In the genomic region with DNA sequence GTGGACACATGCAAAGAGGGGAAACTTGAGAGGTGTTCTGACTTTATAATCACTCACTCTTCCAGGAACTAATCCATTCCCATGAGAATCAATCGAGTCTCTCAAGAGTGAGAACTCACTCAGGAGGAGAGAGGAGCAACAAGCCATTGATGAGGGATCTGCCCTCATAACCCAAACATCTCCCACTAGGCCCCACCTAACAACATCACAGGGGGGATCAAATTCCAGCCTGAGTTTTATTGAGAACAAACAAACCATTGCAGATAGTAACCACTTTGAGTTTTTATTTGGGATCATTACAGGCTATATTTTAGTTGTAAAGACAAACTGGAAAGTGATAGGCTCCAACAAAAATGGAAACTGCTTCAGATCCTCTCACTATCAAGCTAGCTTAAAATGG, we compare ENCODE assay signal across 23 cellular contexts.
DNase-seq lines count a peak whose midpoint lies in the region; ATAC-seq and TF ChIP-seq lines count a peak whose summit lies in the region.
"Had no signal": no experiment of that assay in that cellular context is flagged by ENCODE, and none has a peak within 500 bp of the region (broad histone marks: within the 10 kb centered on the region; RNA-seq: fewer than 3 reads in every experiment).

No MANE protein-coding gene starts in this region.

- no peak for TF ChIP-seq EP300 in transverse colon (IDR thresholded peaks at IDR 0.05; ENCODE audit: low read depth)

- ATAC-seq in HG03025 (IDR thresholded peaks at IDR 0.05; ENCODE audit: low FRiP score, unreplicated experiment), result no peak
- ATAC-seq: A549, GM12878 had no signal

- H3K9me2 ChIP-seq in hepatocyte (replicated peaks; ENCODE audit: insufficient read depth) (no peaks in the 10 kb centered on the region), MM.1S (replicated peaks; ENCODE audit: insufficient read depth, low read length) (no peaks in the 10 kb centered on the region)

- H3K27ac ChIP-seq in hepatocyte, result no peak overlapping the region
- H3K27ac ChIP-seq in mucosa of rectum (ENCODE audit: low read depth in 2 of 2, low read length in 2 of 2), result peak overlapping the region; percentile 29 to 60
- H3K27ac ChIP-seq in transverse colon, result peak overlapping the region; percentile 14 to 50 (median 34)
- H3K27ac ChIP-seq in MM.1S (ENCODE audit: low read length), result no peak overlapping the region
- H3K27ac ChIP-seq: A549; BLaER1 treated with 17β-estradiol and CSF1 and Interleukin-3, amounts not matched to agents 10 nM and 100 nM; GM23248 had no signal

- WGBS in hepatocyte (ENCODE audit: low lambda C conversion rate, missing lambda C conversion rate), result 50% methylated on average over 1 of the region's 1 CpG
- WGBS in transverse colon (ENCODE audit: low coverage in 1 of 2), 2 donors, result 30 to 33% methylated on average over 1 of the region's 1 CpG

- H3K9me3 ChIP-seq in hepatocyte (ENCODE audit: low read depth) (no peaks in the 10 kb centered on the region), mucosa of rectum (ENCODE audit: control insufficient read depth in 2 of 2, low read length in 2 of 2) (no peaks in the 10 kb centered on the region), transverse colon (no peaks in the 10 kb centered on the region), MM.1S (replicated peaks; ENCODE audit: insufficient read depth, low read length) (no peaks in the 10 kb centered on the region)
- H3K9me3 ChIP-seq: A549; BE2C; BLaER1 treated with 17β-estradiol and CSF1 and Interleukin-3, amounts not matched to agents 10 nM and 100 nM had no signal

- H3K9ac ChIP-seq in mucosa of rectum (ENCODE audit: low read depth in 1 of 2, low read length in 2 of 2) (no peak overlapping the region), MM.1S (ENCODE audit: low read length) (no peak overlapping the region)
- H3K9ac ChIP-seq: BLaER1 treated with 17β-estradiol and CSF1 and Interleukin-3, amounts not matched to agents 10 nM and 100 nM; GM23248 had no signal

- intact Hi-C loops in transverse colon (cut with DNase I; ENCODE audit: low total_unique reads), result no loop called here

- H3K79me2 ChIP-seq in hepatocyte (no peaks in the 10 kb centered on the region), MM.1S (ENCODE audit: low read length) (no peaks in the 10 kb centered on the region)

- in situ Hi-C loops in transverse colon (cut with MboI; ENCODE audit: low pct_ligation_motif_present in 1 of 4, low pct_unique_long_range_greater_than_20kb in 1 of 4, low sequenced_read_pairs in 3 of 4), result no loop called here

- DNase-seq in HuH-7 (ENCODE audit: low spot score), result peak; percentile 3
- peak; percentile 6 for DNase-seq in hepatocyte (ENCODE audit: low spot score)
- peak; percentile 23 for DNase-seq in transverse colon
- DNase-seq in MM.1S, result no peak
- DNase-seq in activated CD4-positive, CD25-positive, alpha-beta regulatory T cell treated with anti-CD3 and anti-CD28 coated beads, Interleukin-2, amount 50 U/mL, for 72 hours, result no peak
- DNase-seq: 8988T; ACHN; AML-193; BE2C; CD4-positive, alpha-beta T cell; CD8-positive, alpha-beta memory T cell; DMS 273 treated with DMSO at 0.1 percent for 48 hours; DMS79; EL; GDM1; GM23248; H7; HCEC 1CT had no signal

- TF ChIP-seq POLR2A in transverse colon (IDR thresholded peaks at IDR 0.05), result no peak

- H3K4me3 ChIP-seq in hepatocyte (no peak overlapping the region), mucosa of rectum (ENCODE audit: low read length in 2 of 2) (no peak overlapping the region), transverse colon (no peak overlapping the region), MM.1S (ENCODE audit: low read length) (no peak overlapping the region)
- H3K4me3 ChIP-seq: A549; BLaER1 treated with 17β-estradiol and CSF1 and Interleukin-3, amounts not matched to agents 10 nM and 100 nM; GM12878; GM23248 had no signal

- H3K27me3 ChIP-seq in hepatocyte (no peaks in the 10 kb centered on the region), mucosa of rectum (ENCODE audit: control insufficient read depth in 2 of 2, insufficient read depth in 2 of 2, low read length in 2 of 2) (no peaks in the 10 kb centered on the region), transverse colon (no peaks in the 10 kb centered on the region), MM.1S (replicated peaks; ENCODE audit: insufficient read depth, low read length) (no peaks in the 10 kb centered on the region)
- H3K27me3 ChIP-seq: BE2C; BLaER1 treated with 17β-estradiol and CSF1 and Interleukin-3, amounts not matched to agents 10 nM and 100 nM had no signal

- peak overlapping the region; percentile 10 for H3K4me2 ChIP-seq in hepatocyte
- no peak overlapping the region for H3K4me2 ChIP-seq in MM.1S (ENCODE audit: low read depth, low read length)
- H3K4me2 ChIP-seq: A549; BLaER1 treated with 17β-estradiol and CSF1 and Interleukin-3, amounts not matched to agents 10 nM and 100 nM had no signal

- H4K20me1 ChIP-seq in hepatocyte (ENCODE audit: insufficient read depth, poor library complexity, severe bottlenecking) (no peaks in the 10 kb centered on the region), MM.1S (ENCODE audit: insufficient read depth, low read length) (no peaks in the 10 kb centered on the region)
- H4K20me1 ChIP-seq: BLaER1 treated with 17β-estradiol and CSF1 and Interleukin-3, amounts not matched to agents 10 nM and 100 nM had no signal

- H2AFZ ChIP-seq in hepatocyte, result no peak overlapping the region
- H2AFZ ChIP-seq in MM.1S (ENCODE audit: low read length), result no peak overlapping the region
- H2AFZ ChIP-seq: GM23248 had no signal

- H3F3A ChIP-seq in MM.1S (ENCODE audit: insufficient read depth, low read length), result no peaks in the 10 kb centered on the region

- no peaks in the 10 kb centered on the region for H3K4me1 ChIP-seq in hepatocyte (ENCODE audit: insufficient read depth)
- H3K4me1 ChIP-seq in mucosa of rectum (ENCODE audit: control insufficient read depth in 2 of 2, insufficient read depth in 2 of 2, low read length in 2 of 2), result peaks cover 0 to 11% of the 10 kb centered on the region in 2 donors
- peaks cover 0 to 26% (median 9%) of the 10 kb centered on the region in 4 donors for H3K4me1 ChIP-seq in transverse colon
- no peaks in the 10 kb centered on the region for H3K4me1 ChIP-seq in MM.1S (ENCODE audit: low read length)
- H3K4me1 ChIP-seq: A549, BE2C had no signal

- TF ChIP-seq CTCF in hepatocyte (IDR thresholded peaks at IDR 0.05; ENCODE audit: poor library complexity) (no peak), transverse colon (IDR thresholded peaks at IDR 0.05) (no peak), MM.1S (IDR thresholded peaks at IDR 0.05; ENCODE audit: low read length) (no peak)

- no peaks in the 10 kb centered on the region for H3K36me3 ChIP-seq in hepatocyte (replicated peaks; ENCODE audit: insufficient read depth, low read depth)
- H3K36me3 ChIP-seq in mucosa of rectum (ENCODE audit: control insufficient read depth in 2 of 2, insufficient read depth in 2 of 2, low read length in 2 of 2), result no peaks in the 10 kb centered on the region
- H3K36me3 ChIP-seq in transverse colon, result no peaks in the 10 kb centered on the region
- H3K36me3 ChIP-seq in MM.1S (replicated peaks; ENCODE audit: insufficient read depth, low read length), result no peaks in the 10 kb centered on the region
- H3K36me3 ChIP-seq: BE2C; BLaER1 treated with 17β-estradiol and CSF1 and Interleukin-3, amounts not matched to agents 10 nM and 100 nM had no signal

Comparison
In these comparisons a context has a peak if more than half of its experiments do, and no peak if none do; other contexts are left out.
1. DNase-seq: peak in HuH-7 (single experiment), hepatocyte (single experiment) and transverse colon (single experiment); none in MM.1S (single experiment) and activated CD4-positive, CD25-positive, alpha-beta regulatory T cell treated with anti-CD3 and anti-CD28 coated beads, Interleukin-2, amount 50 U/mL, for 72 hours (single experiment).
2. H3K27ac ChIP-seq: peak in mucosa of rectum (2 of 2) and transverse colon (4 of 4); none in hepatocyte (single experiment) and MM.1S (single experiment).